17 cellular contexts compared by ENCODE assay signal in genomic region chr12:100184549-100184948, GRCh38. TPM values are rescaled to one million over a fixed set of nuclear protein-coding genes. Genes with fewer than 3 reads are reported as not detected.
DNase-seq lines count a peak whose midpoint lies in the region; FAIRE-seq and TF ChIP-seq lines count a peak whose summit lies in the region.
"Had no signal": no experiment of that assay in that cellular context is flagged by ENCODE, and none has a peak within 500 bp of the region (broad histone marks: within the 10 kb centered on the region; RNA-seq: fewer than 3 reads in every experiment).

No MANE protein-coding gene starts in this region.

- H3K36me3 Mint-ChIP-seq in progenitor cell of endocrine pancreas (ENCODE audit: insufficient read depth), result peaks cover 10% of the 10 kb centered on the region

- H3K4me1 Mint-ChIP-seq in progenitor cell of endocrine pancreas (ENCODE audit: low read depth), result peaks cover 2% of the 10 kb centered on the region

- no peak overlapping the region for H3K4me3 Mint-ChIP-seq in progenitor cell of endocrine pancreas (ENCODE audit: low read depth)

- DNase-seq in DMS 273 (lab: John Stamatoyannopoulos, UW; ENCODE audit: unreplicated experiment) (peak; percentile 15), DMS 273 treated with DMSO at 0.1 percent for 48 hours (lab: John Stamatoyannopoulos, UW) (no peak), GM19239 (ENCODE audit: insufficient read length, low spot score) (no peak), choroid plexus epithelial cell (ENCODE audit: low read depth) (peak; percentile 23), progenitor cell of endocrine pancreas (ENCODE audit: low spot score, unreplicated experiment) (no peak), caudate nucleus (lab: John Stamatoyannopoulos, UW) (no peak)
- no peak for DNase-seq in activated naive CD4-positive, alpha-beta T cell treated with Interleukin-2 at 50 U/mL for 16 hours
- no peak for DNase-seq in stimulated activated CD4-positive, alpha-beta T cell treated with anti-CD3 and anti-CD28 coated beads, Interleukin-1b, Interleukin-23, amount 100 ng/mL, for 48 hours
- DNase-seq: H7, NCI-H1417, NCI-H2029, NCI-H226, SHP77 had no signal

- no peak overlapping the region for H3K27ac ChIP-seq in caudate nucleus (ENCODE audit: low read depth, low read length)
- H3K27ac ChIP-seq: 22Rv1, KMS-11 had no signal

- no peak overlapping the region for H3K4me3 ChIP-seq in choroid plexus epithelial cell (ENCODE audit: low read depth, low read length)
- H3K4me3 ChIP-seq: BLaER1 treated with 17β-estradiol and CSF1 and Interleukin-3, amounts not matched to agents 10 nM and 100 nM had no signal

- no peaks in the 10 kb centered on the region for H3K27me3 Mint-ChIP-seq in progenitor cell of endocrine pancreas

- no peaks in the 10 kb centered on the region for H3K9me3 Mint-ChIP-seq in progenitor cell of endocrine pancreas (ENCODE audit: low read depth)

- peak; percentile 39 for FAIRE-seq in GM19239 (lab: Jason Lieb, UNC)
- FAIRE-seq: RCC 7860 had no signal

- peak overlapping the region; percentile 52 for H3K27ac Mint-ChIP-seq in progenitor cell of endocrine pancreas

- TF ChIP-seq CTCF in choroid plexus epithelial cell (conservative IDR thresholded peaks at IDR 0.05; ENCODE audit: low read depth, low read length), result no peak
- TF ChIP-seq CTCF in progenitor cell of endocrine pancreas (IDR thresholded peaks at IDR 0.05; ENCODE audit: unreplicated experiment), result no peak

RNA-seq across cellular contexts. Expression of gene ACTR6, which starts 16.1 kb away (rescaled TPM):
- 22.0 and 29.7 TPM in 2 replicates for total RNA-seq in progenitor cell of endocrine pancreas

RNA-seq across cellular contexts. Expression of gene BLTP3B, which starts 41.9 kb away (rescaled TPM):
- total RNA-seq in progenitor cell of endocrine pancreas, result 22.7 and 23.6 TPM in 2 replicates

Comparison
In these comparisons a context has a peak if more than half of its experiments do, and no peak if none do; other contexts are left out.
1. DNase-seq: peak in DMS 273 (single experiment) and choroid plexus epithelial cell (single experiment); none in DMS 273 treated with DMSO at 0.1 percent for 48 hours (single experiment), GM19239 (single experiment), progenitor cell of endocrine pancreas (single experiment), activated naive CD4-positive, alpha-beta T cell treated with Interleukin-2 at 50 U/mL for 16 hours (single experiment), stimulated activated CD4-positive, alpha-beta T cell treated with anti-CD3 and anti-CD28 coated beads, Interleukin-1b, Interleukin-23, amount 100 ng/mL, for 48 hours (single experiment) and caudate nucleus (0 of 61).